In the genomic region with DNA sequence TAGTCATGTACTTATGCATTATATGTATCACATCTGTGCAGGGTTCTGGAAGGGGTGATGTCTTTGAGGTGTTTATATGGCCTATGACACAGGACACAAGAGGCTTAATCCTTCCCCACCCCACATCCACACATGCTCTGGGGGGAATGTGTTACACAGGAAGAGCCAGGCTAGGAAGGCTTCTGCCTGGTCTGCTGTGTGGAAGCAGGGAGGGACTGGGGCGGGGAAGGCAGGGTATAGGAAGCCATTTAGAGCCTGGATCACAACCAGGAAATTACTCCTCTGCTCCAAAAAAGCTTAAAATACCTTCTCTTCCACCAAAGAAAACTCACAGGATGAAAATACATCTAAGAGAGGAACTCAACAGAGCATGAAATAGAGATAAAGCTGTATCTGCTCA, we compare ENCODE assay signal across 19 cellular contexts.
A peak's percentile ranks its signal among the peaks of the same experiment; 100 is the strongest.
DNase-seq lines count a peak whose midpoint lies in the region; ATAC-seq and TF ChIP-seq lines count a peak whose summit lies in the region.
"Had no signal": no experiment of that assay in that cellular context is flagged by ENCODE, and none has a peak within 500 bp of the region (broad histone marks: within the 10 kb centered on the region; RNA-seq: fewer than 3 reads in every experiment).

No MANE protein-coding gene starts in this region.

- no peak for TF ChIP-seq POLR2A in GM18505 (IDR thresholded peaks at IDR 0.05; ENCODE audit: borderline replicate concordance, extremely low read depth, insufficient read depth, insufficient read length)

- H3K9ac ChIP-seq in Loucy (ENCODE audit: low read depth, low read length, poor library complexity, severe bottlenecking) (no peak overlapping the region), trophoblast cell (ENCODE audit: low read length) (no peak overlapping the region)
- H3K9ac ChIP-seq: KMS-11 had no signal

- intact Hi-C loops in heart right ventricle (cut with DNase I) (loop anchor here in 5 of 10 donors (2.0 to 10.0 kb wide), 3 partner anchors 67 to 1191 kb away; no protein-coding TSS in a partner anchor), cardiac septum (cut with DNase I) (no loop called here)

- H3K18ac ChIP-seq in trophoblast cell (ENCODE audit: low read length), result no peak overlapping the region

- no peak overlapping the region for H3K4ac ChIP-seq in trophoblast cell (ENCODE audit: low read depth, low read length)

- H3K79me1 ChIP-seq in trophoblast cell (ENCODE audit: low read length), result no peaks in the 10 kb centered on the region

- H4K12ac ChIP-seq in trophoblast cell (ENCODE audit: low read depth, low read length), result no peak overlapping the region

- H2AFZ ChIP-seq in Loucy (ENCODE audit: low read length), result no peak overlapping the region
- H2AFZ ChIP-seq in trophoblast cell (ENCODE audit: insufficient read depth, low read length, poor library complexity), result no peak overlapping the region
- H2AFZ ChIP-seq: PC-9 had no signal

- no peaks in the 10 kb centered on the region for H3F3A ChIP-seq in Loucy (ENCODE audit: low read depth)

- H3K36me3 ChIP-seq in heart right ventricle (no peaks in the 10 kb centered on the region), Loucy (ENCODE audit: insufficient read depth, low read length) (no peaks in the 10 kb centered on the region), trophoblast cell (ENCODE audit: control insufficient read depth in 1 of 2, insufficient read depth in 2 of 2, low read length in 2 of 2) (no peaks in the 10 kb centered on the region)
- H3K36me3 ChIP-seq: BE2C, SJCRH30 had no signal

- H3K4me2 ChIP-seq in Loucy (ENCODE audit: low read depth, low read length, poor library complexity, severe bottlenecking) (peak overlapping the region; percentile 40), trophoblast cell (ENCODE audit: low read length) (no peak overlapping the region)
- H3K4me2 ChIP-seq: KMS-11, PC-9 had no signal

- H3K9me3 ChIP-seq in heart right ventricle (no peaks in the 10 kb centered on the region), Loucy (ENCODE audit: insufficient read depth, low read depth, low read length) (no peaks in the 10 kb centered on the region), trophoblast cell (ENCODE audit: insufficient read depth, low read depth, low read length) (no peaks in the 10 kb centered on the region)
- H3K9me3 ChIP-seq: BE2C, SJCRH30 had no signal

- H2BK12ac ChIP-seq in trophoblast cell (ENCODE audit: low read length), result no peak overlapping the region

- ATAC-seq in heart right ventricle, result peak in 7 of 8 donors; percentile 17 to 72 (median 50)
- ATAC-seq in GM18505 (IDR thresholded peaks at IDR 0.05; ENCODE audit: unreplicated experiment), result no peak
- ATAC-seq in GM18520 (IDR thresholded peaks at IDR 0.05; ENCODE audit: unreplicated experiment), result no peak

- no peak overlapping the region for H2AK5ac ChIP-seq in trophoblast cell (ENCODE audit: low read length)

- no peak overlapping the region for H2BK120ac ChIP-seq in trophoblast cell (ENCODE audit: insufficient read depth, low read length, poor library complexity)

- no peak overlapping the region for H3K4me3 ChIP-seq in heart right ventricle
- H3K4me3 ChIP-seq in Loucy (ENCODE audit: low read length, poor library complexity, severe bottlenecking), result no peak overlapping the region
- no peak overlapping the region for H3K4me3 ChIP-seq in trophoblast cell (ENCODE audit: low read depth, low read length)
- H3K4me3 ChIP-seq: PC-9, SJCRH30 had no signal

- no peak overlapping the region for H2BK5ac ChIP-seq in trophoblast cell (ENCODE audit: low read depth, low read length, poor library complexity)

- H3K23ac ChIP-seq in trophoblast cell (ENCODE audit: low read length), result no peak overlapping the region

- H3K9me2 ChIP-seq in Loucy (replicated peaks; ENCODE audit: low read depth, low read length), result no peaks in the 10 kb centered on the region

- WGBS in heart right ventricle, 2 donors, result 59 to 66% methylated on average over 1 of the region's 1 CpG
- no CpG with 5 or more reads among the region's 1 CpG for WGBS in trophoblast cell (ENCODE audit: extremely low coverage, insufficient coverage, insufficient read length)

- H3K79me2 ChIP-seq in Loucy (ENCODE audit: insufficient read depth, low read length), result no peaks in the 10 kb centered on the region
- H3K79me2 ChIP-seq in trophoblast cell (ENCODE audit: control insufficient read depth, insufficient read depth, low read length, poor library complexity), result no peaks in the 10 kb centered on the region

- no peak overlapping the region for H3K14ac ChIP-seq in trophoblast cell (ENCODE audit: low read length)

- peak overlapping the region; percentile 19 for H4K91ac ChIP-seq in trophoblast cell (ENCODE audit: low read depth, low read length)

- H3K4me1 ChIP-seq in heart right ventricle, result peaks cover 0 to 48% (median 23%) of the 10 kb centered on the region in 9 donors
- peaks cover 16% of the 10 kb centered on the region for H3K4me1 ChIP-seq in Loucy (ENCODE audit: insufficient read depth, low read length, poor library complexity, severe bottlenecking)
- H3K4me1 ChIP-seq in trophoblast cell (ENCODE audit: control insufficient read depth in 1 of 2, insufficient read depth in 2 of 2, low read length in 2 of 2), result no peaks in the 10 kb centered on the region
- H3K4me1 ChIP-seq: BE2C, SJCRH30 had no signal

- H3K27me3 ChIP-seq in heart right ventricle (no peaks in the 10 kb centered on the region), Loucy (ENCODE audit: insufficient read depth, low read length, poor library complexity, severe bottlenecking) (no peaks in the 10 kb centered on the region), trophoblast cell (ENCODE audit: insufficient read depth, low read length) (no peaks in the 10 kb centered on the region)

- H3K27ac ChIP-seq in heart right ventricle (peak overlapping the region in 5 of 10 donors; percentile 7 to 62 (median 31)), trophoblast cell (ENCODE audit: low read depth, low read length) (no peak overlapping the region)
- H3K27ac ChIP-seq: HL-60, KMS-11, PC-9, SJCRH30 had no signal

- DNase-seq in heart right ventricle (no peak), cardiac septum (ENCODE audit: low spot score) (no peak), dermis blood vessel endothelial cell (peak; percentile 32), trophoblast cell (no peak)
- DNase-seq in stimulated activated CD4-positive, alpha-beta T cell treated with anti-CD3 and anti-CD28 coated beads, Interleukin-2, amount 100 ng/mL, for 24 hours, result no peak
- DNase-seq: BE2C; CD4-positive, alpha-beta memory T cell; DMS53; NCI-H1048; NCI-H146; NCI-H2081 treated with DMSO at 0.1 percent for 48 hours; NCI-H748 treated with DMSO at 0.1 percent for 48 hours; PC-9; SJCRH30 had no signal

- no peaks in the 10 kb centered on the region for H4K20me1 ChIP-seq in Loucy (ENCODE audit: insufficient read depth, low read length, poor library complexity, severe bottlenecking)

- no peak overlapping the region for H4K8ac ChIP-seq in trophoblast cell (ENCODE audit: low read depth, low read length)

- TF ChIP-seq CTCF in heart right ventricle (IDR thresholded peaks at IDR 0.05) (no peak), Loucy (conservative IDR thresholded peaks at IDR 0.05; ENCODE audit: low read length) (no peak)

Comparison
In these comparisons a context has a peak if more than half of its experiments do, and no peak if none do; other contexts are left out.
1. ATAC-seq: peak in heart right ventricle (7 of 8); none in GM18505 (single experiment) and GM18520 (single experiment).